In the genomic region with DNA sequence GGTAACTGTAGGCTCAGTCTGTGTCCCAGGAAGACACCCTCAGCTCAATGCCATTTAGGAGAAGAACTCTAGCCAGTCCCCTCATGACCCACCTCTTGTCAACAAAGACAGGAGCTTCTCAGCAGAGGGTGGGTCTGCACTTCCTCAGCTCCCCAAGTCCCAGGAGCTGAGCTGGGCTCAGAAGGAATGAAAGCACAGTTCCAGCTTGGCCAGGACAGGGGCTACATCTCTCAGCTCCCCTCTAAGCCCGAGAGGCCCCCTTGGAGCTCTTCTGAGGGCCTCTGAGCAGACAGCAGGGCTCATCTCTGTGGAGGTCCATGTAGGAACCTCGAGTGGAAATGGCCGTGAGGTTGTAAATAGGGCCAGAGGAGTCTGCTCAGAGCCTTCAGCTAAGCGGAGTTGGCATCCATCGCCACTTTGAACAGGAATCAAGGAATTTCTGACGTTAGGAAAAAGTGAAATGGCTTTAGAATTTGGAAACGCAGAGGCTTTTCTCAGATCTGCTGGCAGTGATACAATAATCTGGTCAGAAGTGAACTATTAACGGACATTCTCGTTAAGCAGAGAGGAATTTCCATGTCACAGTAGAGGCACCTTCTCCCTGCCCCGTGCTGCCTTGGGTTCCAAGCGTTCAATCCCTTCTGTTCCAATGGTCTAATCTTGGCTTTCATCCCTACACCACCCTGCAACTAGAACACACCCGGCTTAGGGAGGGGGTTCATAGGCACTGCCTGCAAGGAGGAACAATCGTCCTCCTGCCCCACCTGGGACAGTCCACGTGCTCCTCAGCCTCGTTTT, we compare ENCODE assay signal across 24 cellular contexts.
DNase-seq lines count a peak whose midpoint lies in the region; ATAC-seq and TF ChIP-seq lines count a peak whose summit lies in the region.
"Had no signal": no experiment of that assay in that cellular context is flagged by ENCODE, and none has a peak within 500 bp of the region (broad histone marks: within the 10 kb centered on the region; RNA-seq: fewer than 3 reads in every experiment).

No MANE protein-coding gene starts in this region.

- 56% methylated on average over 15 of the region's 15 CpGs for WGBS in right cardiac atrium
- 69 to 73% methylated on average over 15 of the region's 15 CpGs for WGBS in heart right ventricle, 2 donors
- WGBS in endodermal cell (ENCODE audit: insufficient coverage in 1 of 2, insufficient read length in 1 of 2), 2 experiments = 90 to 93% methylated on average over 14 to 15 of the region's 15 CpGs

- H2AFZ ChIP-seq in osteoblast (ENCODE audit: low read length) = no peak overlapping the region

- ATAC-seq in right cardiac atrium (peak; percentile 7 to 35), heart right ventricle (no peak), upper lobe of right lung (no peak), GM18861 (IDR thresholded peaks at IDR 0.05; ENCODE audit: unreplicated experiment) (no peak)
- ATAC-seq: activated naive CD4-positive, alpha-beta T cell treated with anti-CD3 and anti-CD28 coated beads, Interleukin-2, amount 50 U/mL, for 72 hours; K562; psoas muscle; WTC11 had no signal

- no peaks in the 10 kb centered on the region for H3K9me3 Mint-ChIP-seq in endodermal cell
- H3K9me3 Mint-ChIP-seq: activated naive CD4-positive, alpha-beta T cell treated with anti-CD3 and anti-CD28 coated beads, Interleukin-2, amount 50 U/mL, for 72 hours; WTC11 had no signal

- no peak overlapping the region for H3K4me2 ChIP-seq in osteoblast (ENCODE audit: insufficient read depth, low read length)

- no peaks in the 10 kb centered on the region for H3K9me3 ChIP-seq in right cardiac atrium (ENCODE audit: control insufficient read depth, low read length)
- H3K9me3 ChIP-seq in heart right ventricle = no peaks in the 10 kb centered on the region
- H3K9me3 ChIP-seq in endodermal cell (ENCODE audit: control insufficient read depth, low read length) = no peaks in the 10 kb centered on the region
- no peaks in the 10 kb centered on the region for H3K9me3 ChIP-seq in osteoblast (ENCODE audit: low read depth, low read length)
- no peaks in the 10 kb centered on the region for H3K9me3 ChIP-seq in upper lobe of right lung
- H3K9me3 ChIP-seq: psoas muscle had no signal

- H3K4me3 ChIP-seq in right cardiac atrium (ENCODE audit: low read length) = no peak overlapping the region
- no peak overlapping the region for H3K4me3 ChIP-seq in heart right ventricle
- H3K4me3 ChIP-seq in endodermal cell (ENCODE audit: low read length) = no peak overlapping the region
- H3K4me3 ChIP-seq in osteoblast (ENCODE audit: insufficient read depth, low read length) = no peak overlapping the region
- no peak overlapping the region for H3K4me3 ChIP-seq in upper lobe of right lung
- H3K4me3 ChIP-seq: K562, psoas muscle had no signal

- no peaks in the 10 kb centered on the region for H3K36me3 Mint-ChIP-seq in endodermal cell (ENCODE audit: low read depth)
- H3K36me3 Mint-ChIP-seq: activated naive CD4-positive, alpha-beta T cell treated with anti-CD3 and anti-CD28 coated beads, Interleukin-2, amount 50 U/mL, for 72 hours; WTC11 had no signal

- H3K4me3 Mint-ChIP-seq in endodermal cell = no peak overlapping the region
- H3K4me3 Mint-ChIP-seq: WTC11 had no signal

- no peaks in the 10 kb centered on the region for H4K20me1 ChIP-seq in osteoblast (ENCODE audit: insufficient read depth, low read length)

- peak in 2 of 3 donors; percentile 34 to 36 for DNase-seq in right cardiac atrium
- no peak for DNase-seq in heart right ventricle
- DNase-seq in endodermal cell = peak; percentile 33
- DNase-seq in osteoblast (ENCODE audit: insufficient read length, low spot score, missing footprints) = peak; percentile 30
- peak; percentile 21 for DNase-seq in upper lobe of right lung
- no peak for DNase-seq in DMS79 treated with DMSO at 0.1 percent for 48 hours (lab: John Stamatoyannopoulos, UW)
- no peak for DNase-seq in nucleus accumbens (lab: John Stamatoyannopoulos, UW)
- DNase-seq: ACHN; activated CD4-positive, alpha-beta T cell treated with anti-CD3 and anti-CD28 coated beads, Interleukin-2, amount 50 U/mL, for 48 hours; activated CD8-positive, alpha-beta memory T cell treated with anti-CD3 and anti-CD28 coated beads, Interleukin-2, amount 50 U/mL, for 4 hours; cerebellar nuclear complex; COR-L47; HCEC 1CT; kidney glomerular epithelial cell; NCI-H2029 treated with DMSO at 0.1 percent for 48 hours; NCI-H69; psoas muscle; SIG-M5; small intestine; stimulated activated CD4-positive, alpha-beta T cell treated with anti-CD3 and anti-CD28 coated beads, Interleukin-2, amount 100 ng/mL, for 24 hours had no signal

- H3K9ac ChIP-seq in endodermal cell (ENCODE audit: extremely low read depth, low read length, poor library complexity, severe bottlenecking) = no peak overlapping the region

- peaks cover 15% of the 10 kb centered on the region for H3K4me1 Mint-ChIP-seq in endodermal cell
- H3K4me1 Mint-ChIP-seq: WTC11 had no signal

- intact Hi-C loops in right cardiac atrium (cut with DNase I) (no loop called here), heart right ventricle (cut with DNase I) (no loop called here), upper lobe of right lung (cut with DNase I) (no loop called here)

- no peaks in the 10 kb centered on the region for H3K27me3 ChIP-seq in right cardiac atrium (ENCODE audit: control insufficient read depth, insufficient read depth)
- H3K27me3 ChIP-seq in heart right ventricle = peaks cover 0 to 60% (median 37%) of the 10 kb centered on the region in 7 donors
- H3K27me3 ChIP-seq in endodermal cell (ENCODE audit: control insufficient read depth, insufficient read depth, low read length, poor library complexity, severe bottlenecking) = no peaks in the 10 kb centered on the region
- no peaks in the 10 kb centered on the region for H3K27me3 ChIP-seq in osteoblast (ENCODE audit: insufficient read depth, low read length)
- no peaks in the 10 kb centered on the region for H3K27me3 ChIP-seq in upper lobe of right lung

- peaks cover 3% of the 10 kb centered on the region for H3K27me3 Mint-ChIP-seq in endodermal cell (ENCODE audit: insufficient read depth)

- H3K27ac Mint-ChIP-seq in endodermal cell = no peak overlapping the region
- H3K27ac Mint-ChIP-seq: WTC11 had no signal

- H3K27ac ChIP-seq in right cardiac atrium (ENCODE audit: low read length) (no peak overlapping the region), heart right ventricle (no peak overlapping the region), endodermal cell (ENCODE audit: low read depth, low read length) (no peak overlapping the region), osteoblast (ENCODE audit: low read depth, low read length) (no peak overlapping the region), upper lobe of right lung (no peak overlapping the region)
- H3K27ac ChIP-seq: psoas muscle had no signal

- H3K36me3 ChIP-seq in heart right ventricle (no peaks in the 10 kb centered on the region), endodermal cell (ENCODE audit: control insufficient read depth, insufficient read depth, low read length) (no peaks in the 10 kb centered on the region), osteoblast (ENCODE audit: insufficient read depth, low read length) (no peaks in the 10 kb centered on the region), upper lobe of right lung (no peaks in the 10 kb centered on the region)

- no peaks in the 10 kb centered on the region for H3K79me2 ChIP-seq in osteoblast (ENCODE audit: insufficient read depth, low read length)

- H3K4me1 ChIP-seq in right cardiac atrium (ENCODE audit: control insufficient read depth, insufficient read depth, low read length) = no peaks in the 10 kb centered on the region
- H3K4me1 ChIP-seq in heart right ventricle = peaks cover 0 to 13% (median 4%) of the 10 kb centered on the region in 9 donors
- H3K4me1 ChIP-seq in endodermal cell (ENCODE audit: control insufficient read depth, insufficient read depth, low read length) = no peaks in the 10 kb centered on the region
- no peaks in the 10 kb centered on the region for H3K4me1 ChIP-seq in osteoblast (ENCODE audit: insufficient read depth, low read length)
- peaks cover 20% of the 10 kb centered on the region for H3K4me1 ChIP-seq in upper lobe of right lung

- TF ChIP-seq CTCF in heart right ventricle (IDR thresholded peaks at IDR 0.05) (no peak), endodermal cell (conservative IDR thresholded peaks at IDR 0.05) (no peak), osteoblast (IDR thresholded peaks at IDR 0.05; ENCODE audit: extremely low read depth, low read depth, low read length) (no peak), upper lobe of right lung (IDR thresholded peaks at IDR 0.05) (no peak)

Comparison
In these comparisons a context has a peak if more than half of its experiments do, and no peak if none do; other contexts are left out.
1. ATAC-seq: peak in right cardiac atrium (2 of 2); none in heart right ventricle (0 of 8), upper lobe of right lung (single experiment) and GM18861 (single experiment).
2. DNase-seq: peak in right cardiac atrium (2 of 3), endodermal cell (single experiment), osteoblast (single experiment) and upper lobe of right lung (single experiment); none in heart right ventricle (0 of 2), DMS79 treated with DMSO at 0.1 percent for 48 hours (single experiment) and nucleus accumbens (0 of 56).